8 cellular contexts compared by ENCODE assay signal in the genomic region with DNA sequence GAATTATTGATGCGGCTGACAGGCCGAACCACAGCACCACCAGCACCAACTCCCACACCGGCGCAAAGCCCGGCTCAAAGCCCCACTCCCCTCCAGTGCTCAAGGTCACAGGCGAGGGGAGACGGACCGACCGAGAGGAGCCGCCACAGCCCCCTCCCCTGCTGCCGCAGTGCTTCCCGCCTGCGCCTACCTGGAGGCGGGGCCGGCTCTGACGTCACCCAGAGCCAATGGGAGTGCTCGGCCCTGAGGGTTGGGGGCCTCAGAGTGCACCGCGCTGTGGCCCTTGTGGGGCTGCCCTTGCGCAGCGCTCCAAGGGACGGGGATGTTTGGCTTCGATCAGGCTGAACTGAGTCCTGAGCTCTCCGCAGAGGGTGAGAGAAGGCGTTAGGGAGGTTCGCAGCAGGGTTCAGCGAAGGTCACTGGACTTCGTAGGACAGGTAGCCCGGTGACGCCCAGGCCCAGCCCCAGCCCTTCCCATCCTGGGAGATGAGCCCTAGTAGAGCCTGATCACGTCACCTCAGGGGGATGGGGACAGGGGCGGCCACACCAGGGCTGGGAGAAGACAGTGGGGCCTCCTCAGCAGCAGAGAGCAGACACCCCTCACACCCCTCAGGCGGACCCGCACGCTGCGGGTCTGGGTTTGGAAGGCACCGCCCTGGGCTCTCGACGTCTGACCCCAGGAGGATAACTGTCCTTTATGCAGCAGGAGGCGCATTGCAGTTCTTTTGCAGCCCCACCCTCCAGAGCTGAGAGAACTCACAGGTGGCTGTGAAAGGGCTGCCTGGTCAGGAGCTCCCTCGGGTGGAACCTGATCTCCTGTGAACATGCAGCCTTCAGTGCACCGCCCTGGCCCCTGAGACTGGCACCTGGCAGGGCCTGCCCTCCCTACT. TPM values are rescaled to one million over a fixed set of nuclear protein-coding genes. Genes with fewer than 3 reads are reported as not detected.
A peak's percentile ranks its signal among the peaks of the same experiment; 100 is the strongest.
DNase-seq lines count a peak whose midpoint lies in the region; ATAC-seq and TF ChIP-seq lines count a peak whose summit lies in the region.

No MANE protein-coding gene starts in this region.

- no peak for TF ChIP-seq CTCF in WTC11 (IDR thresholded peaks at IDR 0.05)
- no peak for TF ChIP-seq CTCF in dorsolateral prefrontal cortex (IDR thresholded peaks at IDR 0.05 in 54 of 56, conservative IDR thresholded peaks at IDR 0.05 in 2 of 56; ENCODE audit: low read depth in 1 of 56, partially characterized antibody in 56 of 56)

- peak overlapping the region in 1 of 2 experiments; percentile 63 for H3K18ac ChIP-seq in mesenchymal stem cell (ENCODE audit: low read depth in 1 of 2, low read length in 2 of 2)

- H2BK120ac ChIP-seq in mesenchymal stem cell (ENCODE audit: low read depth, low read length): no peak overlapping the region

- H3K9me3 ChIP-seq in mesenchymal stem cell (ENCODE audit: control insufficient read depth, low read length): no peaks in the 10 kb centered on the region
- no peaks in the 10 kb centered on the region for H3K9me3 ChIP-seq in HAP-1

- WGBS in mesenchymal stem cell: 8% methylated on average over 41 of the region's 42 CpGs

- H2BK12ac ChIP-seq in mesenchymal stem cell (ENCODE audit: low read length in 2 of 2): no peak overlapping the region

- intact Hi-C loops in dorsolateral prefrontal cortex (cut with DNase I): no loop called here

- H2BK5ac ChIP-seq in mesenchymal stem cell (ENCODE audit: low read depth, low read length, poor library complexity, severe bottlenecking): no peak overlapping the region

- H4K8ac ChIP-seq in mesenchymal stem cell (ENCODE audit: low read length): peak overlapping the region; percentile 47

- H2AFZ ChIP-seq in mesenchymal stem cell (ENCODE audit: low read depth, low read length): peak overlapping the region; percentile 1

- peak overlapping the region; percentile 96 for H3K4me2 ChIP-seq in mesenchymal stem cell (ENCODE audit: low read length, poor library complexity, severe bottlenecking)

- H3K27ac ChIP-seq in dorsolateral prefrontal cortex: peak overlapping the region in 57 of 59 donors; percentile 28 to 99 (median 87)
- H3K27ac ChIP-seq in mesenchymal stem cell (ENCODE audit: low read length, poor library complexity, severe bottlenecking): no peak overlapping the region

- peaks cover 2% of the 10 kb centered on the region; the same call in 1 of the 2 replicates for H3K4me1 Mint-ChIP-seq in WTC11

- H3K4me3 Mint-ChIP-seq in WTC11: peak overlapping the region; percentile 84

- peak; percentile 57 for DNase-seq in HuH-7 (ENCODE audit: low spot score)
- DNase-seq in WTC11 (ENCODE audit: low spot score): peak; percentile 88
- peak in 9 of 10 donors; percentile 48 to 88 (median 77) for DNase-seq in dorsolateral prefrontal cortex
- no peak for DNase-seq in mesenchymal stem cell
- peak; percentile 51 for DNase-seq in stimulated activated naive CD8-positive, alpha-beta T cell treated with anti-CD3 and anti-CD28 coated beads, Interleukin-15, Interleukin-2, amounts not matched to agents 100 U/mL and 50 U/mL, for 24 hours
- DNase-seq in HAP-1 (ENCODE audit: low spot score in 2 of 2): no peak
- no peak for DNase-seq in 8988T
- no peak for DNase-seq in D341Med (ENCODE audit: low spot score)

- ATAC-seq in WTC11: peak; percentile 72
- ATAC-seq in stimulated activated naive CD8-positive, alpha-beta T cell treated with anti-CD3 and anti-CD28 coated beads, Interleukin-15, Interleukin-2, amounts not matched to agents 100 U/mL and 50 U/mL, for 24 hours: peak; percentile 11

- no peaks in the 10 kb centered on the region for H3K36me3 Mint-ChIP-seq in WTC11

- H3K4me3 ChIP-seq in dorsolateral prefrontal cortex (peak overlapping the region; percentile 50 to 87 (median 75)), mesenchymal stem cell (ENCODE audit: insufficient read depth in 1 of 2, low read depth in 1 of 2, low read length in 2 of 2) (peak overlapping the region; percentile 54 to 70), HAP-1 (no peak overlapping the region)

- H2BK15ac ChIP-seq in mesenchymal stem cell (ENCODE audit: low read depth, poor library complexity, severe bottlenecking): no peak overlapping the region

- POLR2A ChIA-PET in WTC11 (lab: Charles Lee): no interaction called here

- in situ Hi-C loops in HAP-1 (cut with MboI; ENCODE audit: low sequenced_read_pairs): no loop called here

- H3K36me3 ChIP-seq in mesenchymal stem cell (ENCODE audit: control insufficient read depth in 1 of 2, insufficient read depth in 2 of 2, low read depth in 1 of 2, low read length in 2 of 2) (peaks cover 0 to 10% of the 10 kb centered on the region in 2 experiments), HAP-1 (replicated peaks) (no peaks in the 10 kb centered on the region)

- H3K27me3 ChIP-seq in dorsolateral prefrontal cortex: no peaks in the 10 kb centered on the region
- peaks cover 0 to 32% of the 10 kb centered on the region in 2 experiments for H3K27me3 ChIP-seq in mesenchymal stem cell (ENCODE audit: control insufficient read depth in 1 of 2, insufficient read depth in 1 of 2, low read length in 2 of 2)
- H3K27me3 ChIP-seq in HAP-1 (ENCODE audit: low read depth): no peaks in the 10 kb centered on the region

- no peak overlapping the region for H3K14ac ChIP-seq in mesenchymal stem cell (ENCODE audit: low read length in 2 of 2)

- H3K79me1 ChIP-seq in mesenchymal stem cell (replicated peaks; ENCODE audit: low read length, poor library complexity, severe bottlenecking): peaks cover 8% of the 10 kb centered on the region

- H3K27me3 Mint-ChIP-seq in WTC11 (ENCODE audit: low read depth): peaks cover 74% of the 10 kb centered on the region

- H3K9me3 Mint-ChIP-seq in WTC11: no peaks in the 10 kb centered on the region

- CTCF ChIA-PET in WTC11 (lab: Charles Lee): interaction anchor here (1.4 to 4.9 kb wide), 6 partner anchors 10 to 255 kb away, joined by 5 to 24 read pairs (median 18); no protein-coding TSS in a partner anchor

- peak overlapping the region; percentile 95 for H3K27ac Mint-ChIP-seq in WTC11

- H3K4me1 ChIP-seq in mesenchymal stem cell (ENCODE audit: control insufficient read depth, insufficient read depth, low read depth, low read length) (peaks cover 30% of the 10 kb centered on the region), HAP-1 (no peaks in the 10 kb centered on the region)

- no peak overlapping the region for H4K91ac ChIP-seq in mesenchymal stem cell (ENCODE audit: low read length)

- no peak overlapping the region for H2AK5ac ChIP-seq in mesenchymal stem cell (ENCODE audit: low read length, severe bottlenecking)

- H3K23ac ChIP-seq in mesenchymal stem cell (ENCODE audit: low read length in 2 of 2): no peak overlapping the region

- peak overlapping the region; percentile 26 for H3K9ac ChIP-seq in mesenchymal stem cell (ENCODE audit: low read length)

- no peak overlapping the region for H3K4ac ChIP-seq in mesenchymal stem cell (ENCODE audit: low read depth in 1 of 2, low read length in 2 of 2)

TF ChIP-seq in WTC11, 78 proteins besides CTCF, POLR2A, EP300 and RAD21 (continues in another document):
- TF ChIP-seq CREB1 (CRISPR knock-in tag; IDR thresholded peaks at IDR 0.05) (no peak), CREM (CRISPR knock-in tag; IDR thresholded peaks at IDR 0.05) (peak; percentile 74; the same call in 1 of the 2 replicates), ZBTB21 (CRISPR knock-in tag; IDR thresholded peaks at IDR 0.05; ENCODE audit: borderline replicate concordance) (peak; percentile 76), ESRRA (CRISPR knock-in tag; IDR thresholded peaks at IDR 0.05; ENCODE audit: borderline replicate concordance) (peak; percentile 54; the same call in 1 of the 2 replicates), SP1 (CRISPR knock-in tag; conservative IDR thresholded peaks at IDR 0.05) (peak; percentile 58)
- TF ChIP-seq, protein P1, sequence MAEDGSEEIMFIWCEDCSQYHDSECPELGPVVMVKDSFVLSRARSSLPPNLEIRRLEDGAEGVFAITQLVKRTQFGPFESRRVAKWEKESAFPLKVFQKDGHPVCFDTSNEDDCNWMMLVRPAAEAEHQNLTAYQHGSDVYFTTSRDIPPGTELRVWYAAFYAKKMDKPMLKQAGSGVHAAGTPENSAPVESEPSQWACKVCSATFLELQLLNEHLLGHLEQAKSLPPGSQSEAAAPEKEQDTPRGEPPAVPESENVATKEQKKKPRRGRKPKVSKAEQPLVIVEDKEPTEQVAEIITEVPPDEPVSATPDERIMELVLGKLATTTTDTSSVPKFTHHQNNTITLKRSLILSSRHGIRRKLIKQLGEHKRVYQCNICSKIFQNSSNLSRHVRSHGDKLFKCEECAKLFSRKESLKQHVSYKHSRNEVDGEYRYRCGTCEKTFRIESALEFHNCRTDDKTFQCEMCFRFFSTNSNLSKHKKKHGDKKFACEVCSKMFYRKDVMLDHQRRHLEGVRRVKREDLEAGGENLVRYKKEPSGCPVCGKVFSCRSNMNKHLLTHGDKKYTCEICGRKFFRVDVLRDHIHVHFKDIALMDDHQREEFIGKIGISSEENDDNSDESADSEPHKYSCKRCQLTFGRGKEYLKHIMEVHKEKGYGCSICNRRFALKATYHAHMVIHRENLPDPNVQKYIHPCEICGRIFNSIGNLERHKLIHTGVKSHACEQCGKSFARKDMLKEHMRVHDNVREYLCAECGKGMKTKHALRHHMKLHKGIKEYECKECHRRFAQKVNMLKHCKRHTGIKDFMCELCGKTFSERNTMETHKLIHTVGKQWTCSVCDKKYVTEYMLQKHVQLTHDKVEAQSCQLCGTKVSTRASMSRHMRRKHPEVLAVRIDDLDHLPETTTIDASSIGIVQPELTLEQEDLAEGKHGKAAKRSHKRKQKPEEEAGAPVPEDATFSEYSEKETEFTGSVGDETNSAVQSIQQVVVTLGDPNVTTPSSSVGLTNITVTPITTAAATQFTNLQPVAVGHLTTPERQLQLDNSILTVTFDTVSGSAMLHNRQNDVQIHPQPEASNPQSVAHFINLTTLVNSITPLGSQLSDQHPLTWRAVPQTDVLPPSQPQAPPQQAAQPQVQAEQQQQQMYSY (CRISPR knock-in tag; IDR thresholded peaks at IDR 0.05): no peak

RNA-seq across cellular contexts. Expression of a gene that starts 1.5 kb away (rescaled TPM):
- total RNA-seq in WTC11 (2021): 20.5 to 24.6 TPM (median 23.1 TPM) in 3 replicates
- 1,000 to 10,000 TPM in 17 of 120 experiments, 100 to 1,000 TPM in 103; 366 to 1,232 (median 838) TPM for total RNA-seq in dorsolateral prefrontal cortex
- 8.0 TPM for polyA plus RNA-seq in mesenchymal stem cell (2013, experiment 1 of 2)
- 8.0 TPM for polyA plus RNA-seq in mesenchymal stem cell (2013, experiment 2 of 2)

RNA-seq across cellular contexts. Expression of a gene that starts 13.8 kb away (rescaled TPM):
- total RNA-seq in WTC11 (2021) (34.0 to 41.1 TPM (median 35.0 TPM) in 3 replicates), dorsolateral prefrontal cortex (10 to 100 TPM; 14.5 to 47.1 (median 26.3) TPM)
- 4.6 TPM for polyA plus RNA-seq in mesenchymal stem cell (2013, experiment 1 of 2)
- 4.2 TPM for polyA plus RNA-seq in mesenchymal stem cell (2013, experiment 2 of 2)

Comparison
In these comparisons a context has a peak if more than half of its experiments do, and no peak if none do; other contexts are left out.
1. DNase-seq: peak in HuH-7 (single experiment), WTC11 (single experiment), dorsolateral prefrontal cortex (9 of 10) and stimulated activated naive CD8-positive, alpha-beta T cell treated with anti-CD3 and anti-CD28 coated beads, Interleukin-15, Interleukin-2, amounts not matched to agents 100 U/mL and 50 U/mL, for 24 hours (single experiment); none in mesenchymal stem cell (single experiment), HAP-1 (0 of 2), 8988T (single experiment) and D341Med (single experiment).
2. RNA of a gene that starts 1.5 kb away (total RNA-seq): 366 to 1,232 TPM in dorsolateral prefrontal cortex; 20.5 to 24.6 TPM in WTC11; every median in the first group is over 10 times any median in the second.